In the genomic region with DNA sequence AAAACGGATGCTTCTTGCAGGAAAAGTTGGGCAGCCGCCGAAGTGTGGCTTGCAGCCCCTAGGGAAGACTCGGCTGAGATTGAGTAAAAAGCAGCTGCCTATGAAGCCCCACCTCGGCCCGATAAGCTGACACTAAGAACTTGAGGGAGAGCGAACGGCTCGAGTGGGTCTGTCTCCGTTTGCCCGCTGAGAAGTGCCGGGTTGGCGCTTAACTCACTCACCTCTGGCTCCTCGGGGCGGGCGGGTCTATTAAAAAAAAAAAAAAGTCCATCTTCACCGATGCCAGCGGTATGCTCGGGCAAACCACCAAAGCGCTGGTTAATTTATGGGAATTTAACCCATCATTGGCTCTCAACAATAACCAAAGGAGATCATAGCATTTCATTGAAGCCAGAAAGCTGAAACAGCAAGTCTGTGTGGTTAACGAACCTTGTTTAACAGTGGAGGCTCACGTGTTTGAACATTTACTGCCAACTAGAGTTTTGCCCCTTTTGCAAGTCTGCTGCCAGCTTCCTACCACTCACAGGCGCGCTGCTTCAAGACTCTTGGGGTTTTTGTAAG, we compare ENCODE assay signal across 8 cellular contexts. TPM values are rescaled to one million over a fixed set of nuclear protein-coding genes. Genes with fewer than 3 reads are reported as not detected.
A peak's percentile ranks its signal among the peaks of the same experiment; 100 is the strongest.
DNase-seq lines count a peak whose midpoint lies in the region; ATAC-seq and TF ChIP-seq lines count a peak whose summit lies in the region.

No MANE protein-coding gene starts in this region.

- H3K4me2 ChIP-seq in PC-9 (peak overlapping the region; percentile 88), osteoblast (ENCODE audit: insufficient read depth, low read length) (peak overlapping the region; percentile 100)

- POLR2A ChIA-PET in PC-9 (lab: Charles Lee; ENCODE audit: unreplicated experiment), result no interaction called here

- CTCF ChIA-PET in PC-9 (lab: Charles Lee), result interaction anchor here (0.7 kb wide), 2 partner anchors 37 to 519 kb away, joined by 3 read pairs; no protein-coding TSS in a partner anchor

- H3K79me2 ChIP-seq in PC-9 (ENCODE audit: low read depth) (peaks cover 43% of the 10 kb centered on the region), osteoblast (ENCODE audit: insufficient read depth, low read length) (peaks cover 56% of the 10 kb centered on the region)

- H3K4me1 ChIP-seq in PC-9 (replicated peaks; ENCODE audit: insufficient read depth) (peaks cover 45% of the 10 kb centered on the region), osteoblast (ENCODE audit: insufficient read depth, low read length) (peaks cover 43% of the 10 kb centered on the region)

- peak overlapping the region; percentile 68 for H3K4me3 ChIP-seq in PC-9
- H3K4me3 ChIP-seq in osteoblast (ENCODE audit: insufficient read depth, low read length), result peak overlapping the region; percentile 96

- DNase-seq in ACHN (peak; percentile 69), GM20000 (ENCODE audit: low spot score) (peak; percentile 54), PC-9 (peak; percentile 34 to 37), head of caudate nucleus (peak in 34 of 42 donors; percentile 12 to 73 (median 42)), osteoblast (ENCODE audit: insufficient read length, low spot score, missing footprints) (no peak), NCI-H187 treated with DMSO at 0.1 percent for 48 hours (lab: John Stamatoyannopoulos, UW) (no peak)
- peak; percentile 43 for DNase-seq in activated naive CD4-positive, alpha-beta T cell treated with Interleukin-2 at 50 U/mL for 16 hours

- H4K20me1 ChIP-seq in PC-9 (ENCODE audit: insufficient read depth) (peaks cover 6% of the 10 kb centered on the region; the same call in 1 of the 2 replicates), osteoblast (ENCODE audit: insufficient read depth, low read length) (peaks cover 32% of the 10 kb centered on the region)

- H3K27me3 ChIP-seq in PC-9 (ENCODE audit: insufficient read depth, low read depth) (no peaks in the 10 kb centered on the region), osteoblast (ENCODE audit: insufficient read depth, low read length) (no peaks in the 10 kb centered on the region)

- in situ Hi-C loops in ACHN (cut with HindIII; ENCODE audit: low pct_ligation_motif_present, low pct_unique_long_range_greater_than_20kb, low sequenced_read_pairs), result no loop called here

- no peaks in the 10 kb centered on the region for H3K9me2 ChIP-seq in PC-9 (ENCODE audit: insufficient read depth)

- H3K9me3 ChIP-seq in PC-9 (ENCODE audit: insufficient read depth, low read depth) (no peaks in the 10 kb centered on the region; the same call in 1 of the 2 replicates), osteoblast (ENCODE audit: low read depth, low read length) (no peaks in the 10 kb centered on the region)

- intact Hi-C loops in PC-9 (cut with micrococcal nuclease; ENCODE audit: unreplicated experiment) (loop anchor here (1.0 kb wide), 2 partner anchors 11 to 123 kb away; a partner anchor contains a TSS), head of caudate nucleus (cut with DNase I) (no loop called here)

- no peaks in the 10 kb centered on the region for H3K36me3 ChIP-seq in PC-9 (ENCODE audit: low read depth)
- H3K36me3 ChIP-seq in osteoblast (ENCODE audit: insufficient read depth, low read length), result no peaks in the 10 kb centered on the region

- no peak for ATAC-seq in HG02642 (IDR thresholded peaks at IDR 0.05; ENCODE audit: poor library complexity, unreplicated experiment)

- TSS peak; percentile 45 for BruUV-seq in PC-9 (replicated peaks; lab: Mats Ljungman, UMichigan)

- no peak overlapping the region for H3K27ac ChIP-seq in PC-9
- peak overlapping the region; percentile 79 for H3K27ac ChIP-seq in osteoblast (ENCODE audit: low read depth, low read length)

- no peak for TF ChIP-seq CTCF in GM20000 (IDR thresholded peaks at IDR 0.05; ENCODE audit: extremely low read depth, missing control alignments)
- no peak for TF ChIP-seq CTCF in PC-9 (conservative IDR thresholded peaks at IDR 0.05)
- TF ChIP-seq CTCF in osteoblast (IDR thresholded peaks at IDR 0.05; ENCODE audit: extremely low read depth, low read depth, low read length), result no peak

- peak overlapping the region; percentile 76 for H2AFZ ChIP-seq in PC-9
- H2AFZ ChIP-seq in osteoblast (ENCODE audit: low read length), result peak overlapping the region; percentile 72

- H3F3A ChIP-seq in PC-9 (ENCODE audit: insufficient read depth, low read depth), result peaks cover 24% of the 10 kb centered on the region; the same call in 1 of the 2 replicates

RNA-seq across cellular contexts. Expression of a gene that starts 1.0 kb away (rescaled TPM):
- 30.3 and 33.8 TPM in 2 replicates for total RNA-seq in PC-9 (2021)
- 35.5 and 38.6 TPM in 2 replicates for total RNA-seq in osteoblast

RNA-seq across cellular contexts. Expression of a gene that starts 55.5 kb away (rescaled TPM):
- total RNA-seq in PC-9 (2021) (42.1 and 45.9 TPM in 2 replicates), osteoblast (17.4 and 18.0 TPM in 2 replicates)

RNA-seq across cellular contexts. Expression of a gene that starts 55.6 kb away (rescaled TPM):
- total RNA-seq in PC-9 (2021), result 126 and 161 TPM in 2 replicates
- total RNA-seq in osteoblast, result 48.0 and 52.1 TPM in 2 replicates

Comparison
In these comparisons a context has a peak if more than half of its experiments do, and no peak if none do; other contexts are left out.
1. DNase-seq: peak in ACHN (single experiment), GM20000 (single experiment), PC-9 (2 of 2), activated naive CD4-positive, alpha-beta T cell treated with Interleukin-2 at 50 U/mL for 16 hours (single experiment) and head of caudate nucleus (34 of 42); none in osteoblast (single experiment) and NCI-H187 treated with DMSO at 0.1 percent for 48 hours (single experiment).